In the genomic region with DNA sequence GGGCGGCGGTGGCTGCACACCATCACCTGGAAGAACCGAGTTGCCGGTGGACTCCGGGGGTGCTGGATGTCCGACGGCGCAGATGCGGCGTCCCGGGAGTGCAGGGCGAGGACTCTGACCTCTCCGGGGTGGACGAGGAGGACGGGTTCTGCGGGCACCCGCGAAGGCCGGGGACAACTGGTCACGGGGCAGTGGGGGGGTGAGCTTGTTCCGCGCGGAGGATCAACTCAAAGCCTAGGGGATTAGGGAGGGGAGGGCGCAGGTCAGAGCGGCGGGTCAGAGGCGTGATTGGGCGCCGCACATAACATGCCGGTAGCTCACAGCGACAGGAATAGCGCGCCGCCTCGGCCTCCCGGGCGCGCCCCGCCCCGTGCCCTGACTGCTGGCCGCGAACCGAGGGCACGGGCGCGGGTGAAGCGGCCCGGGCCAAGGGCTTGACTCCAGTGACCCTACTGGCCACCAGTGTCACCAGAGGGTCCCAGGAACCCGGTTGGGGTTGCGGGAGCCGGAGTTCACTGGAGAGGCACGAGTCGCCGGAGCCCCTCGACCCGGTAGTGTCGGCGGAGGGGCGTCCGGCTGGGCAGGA, we compare ENCODE assay signal across 9 cellular contexts. TPM values are rescaled to one million over a fixed set of nuclear protein-coding genes. Genes with fewer than 3 reads are reported as not detected.
DNase-seq lines count a peak whose midpoint lies in the region; ATAC-seq and TF ChIP-seq lines count a peak whose summit lies in the region.
"Had no signal": no experiment of that assay in that cellular context is flagged by ENCODE, and none has a peak within 500 bp of the region (broad histone marks: within the 10 kb centered on the region; RNA-seq: fewer than 3 reads in every experiment).

A gene with protein sequence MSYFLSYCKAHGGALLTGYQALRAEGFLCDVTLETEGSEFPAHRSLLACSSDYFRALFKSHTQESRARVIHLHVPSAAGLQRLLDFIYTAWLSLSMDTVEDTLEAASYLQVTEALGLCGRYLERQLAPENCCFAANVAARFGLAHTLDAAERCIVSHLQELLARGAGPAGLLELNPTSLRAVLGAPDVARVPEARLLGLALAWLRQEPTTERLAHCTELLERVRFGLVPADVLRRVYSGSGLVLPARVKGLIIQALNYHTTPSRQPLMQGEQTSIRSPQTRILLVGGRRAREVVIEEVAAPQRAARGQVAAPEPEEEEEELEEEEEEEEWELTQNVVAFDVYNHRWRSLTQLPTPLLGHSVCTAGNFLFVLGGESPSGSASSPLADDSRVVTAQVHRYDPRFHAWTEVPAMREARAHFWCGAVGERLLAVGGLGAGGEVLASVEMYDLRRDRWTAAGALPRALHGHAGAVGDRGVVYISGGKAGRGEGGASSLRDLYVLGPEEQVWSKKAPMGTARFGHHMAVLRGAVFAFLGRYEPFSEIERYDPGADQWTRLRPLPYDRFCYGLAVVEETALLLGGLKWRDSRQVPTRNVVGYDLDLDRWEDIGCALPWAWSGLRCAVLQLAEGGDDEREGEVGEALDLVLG (minus strand): TSS at position 179 of the 586 bp plus-strand sequence. CDS start 542 bp downstream, outside the sequence.

- H3K4me1 ChIP-seq in heart right ventricle = peaks cover 0 to 3% (median 0%) of the 10 kb centered on the region in 9 donors
- peaks cover 5% of the 10 kb centered on the region for H3K4me1 ChIP-seq in skeletal muscle satellite cell (ENCODE audit: control insufficient read depth, insufficient read depth, low read length)

- peaks cover 0 to 67% (median 7%) of the 10 kb centered on the region in 7 donors for H3K27me3 ChIP-seq in heart right ventricle
- H3K27me3 ChIP-seq in skeletal muscle satellite cell (ENCODE audit: control insufficient read depth, insufficient read depth, low read length) = no peaks in the 10 kb centered on the region

- intact Hi-C loops in heart right ventricle (cut with DNase I) = no loop called here

- TF ChIP-seq CTCF in GM20000 (IDR thresholded peaks at IDR 0.05; ENCODE audit: extremely low read depth, missing control alignments) (no peak), heart right ventricle (IDR thresholded peaks at IDR 0.05) (no peak)

- H3K9ac ChIP-seq in skeletal muscle satellite cell (ENCODE audit: low read depth, low read length) = peak within 1 kb of the TSS; percentile 53

- H3K27ac ChIP-seq in heart right ventricle = peak within 1 kb of the TSS in 8 of 10 donors; percentile 47 to 83 (median 78)

- DNase-seq in GM20000 (ENCODE audit: low spot score) = peak; percentile 13
- peak; percentile 60 for DNase-seq in activated CD8-positive, alpha-beta memory T cell treated with anti-CD3 and anti-CD28 coated beads for 24 hours
- DNase-seq in heart right ventricle = peak in 1 of 2 donors; percentile 11
- DNase-seq in KG1 (lab: John Stamatoyannopoulos, UW) = no peak
- DNase-seq in NCI-H2196 treated with DMSO at 0.1 percent for 48 hours (lab: John Stamatoyannopoulos, UW; ENCODE audit: unreplicated experiment) = no peak
- no peak for DNase-seq in SW480 (ENCODE audit: low spot score)
- no peak for DNase-seq in glomerular visceral epithelial cell (ENCODE audit: extremely low spot score)
- DNase-seq: NCI-H2081 treated with DMSO at 0.1 percent for 48 hours had no signal

- H3K4me3 ChIP-seq in heart right ventricle (peak within 1 kb of the TSS in 9 of 10 donors; percentile 24 to 54 (median 49)), skeletal muscle satellite cell (ENCODE audit: low read length) (peak within 1 kb of the TSS; percentile 63)

- peak within 1 kb of the TSS; percentile 80 for H3K4me2 ChIP-seq in skeletal muscle satellite cell (ENCODE audit: low read length)

- peak; percentile 64 to 95 (median 85) for ATAC-seq in heart right ventricle

- WGBS in heart right ventricle, 2 donors = 2 to 3% methylated on average over 37 to 56 of the region's 60 CpGs

- no peaks in the 10 kb centered on the region for H3K36me3 ChIP-seq in heart right ventricle
- H3K36me3 ChIP-seq in skeletal muscle satellite cell (ENCODE audit: insufficient read depth, low read length) = no peaks in the 10 kb centered on the region

- H3K9me3 ChIP-seq in heart right ventricle (peaks cover 0 to 6% (median 0%) of the 10 kb centered on the region in 11 donors), skeletal muscle satellite cell (replicated peaks; ENCODE audit: low read length) (no peaks in the 10 kb centered on the region)

RNA-seq across cellular contexts. Expression of the gene that starts here (rescaled TPM):
- total RNA-seq in heart right ventricle = 10 to 100 TPM in 4 of 10 donors, 1 to 10 TPM in 6; 2.3 to 17.5 (median 7.4) TPM
- polyA plus RNA-seq in heart right ventricle = 1 to 10 TPM; 1.1 to 1.8 TPM
- not detected in 2 replicates for total RNA-seq in skeletal muscle satellite cell (2012; rRNA removed)

Comparison
In these comparisons a context has a peak if more than half of its experiments do, and no peak if none do; other contexts are left out.
1. DNase-seq: peak in GM20000 (single experiment) and activated CD8-positive, alpha-beta memory T cell treated with anti-CD3 and anti-CD28 coated beads for 24 hours (single experiment); none in KG1 (single experiment), NCI-H2196 treated with DMSO at 0.1 percent for 48 hours (single experiment), SW480 (single experiment) and glomerular visceral epithelial cell (single experiment).